ENCODE assay signal across 9 cellular contexts in the genomic region with DNA sequence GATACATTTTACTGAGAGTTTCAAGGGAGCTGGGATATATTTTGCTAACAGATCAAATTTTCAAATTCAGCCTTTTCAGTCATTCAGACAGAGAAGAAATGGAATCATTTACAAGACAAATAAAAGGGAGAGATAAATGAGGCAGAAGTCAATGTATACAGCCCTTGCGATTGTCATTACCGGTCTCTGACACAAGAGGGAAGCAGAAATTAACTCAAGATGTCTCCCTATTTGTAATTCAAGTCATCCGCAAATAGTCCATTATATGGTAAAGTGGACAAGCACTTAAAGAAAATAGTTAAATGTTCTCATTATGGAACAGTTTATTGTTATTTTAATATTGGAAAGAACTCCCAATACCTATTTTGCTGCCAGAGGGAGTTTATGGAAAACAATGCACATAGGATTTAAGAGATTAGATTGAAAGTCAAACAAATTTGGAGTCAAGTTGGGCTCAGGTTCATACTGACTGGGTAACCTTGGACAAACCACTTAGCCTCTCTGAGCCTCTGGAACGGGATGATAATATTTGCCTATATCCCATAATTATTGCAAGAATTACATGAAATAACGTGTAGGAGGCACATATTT.
DNase-seq lines count a peak whose midpoint lies in the region; ATAC-seq and TF ChIP-seq lines count a peak whose summit lies in the region.
"Had no signal": no experiment of that assay in that cellular context is flagged by ENCODE, and none has a peak within 500 bp of the region (broad histone marks: within the 10 kb centered on the region; RNA-seq: fewer than 3 reads in every experiment).

No MANE protein-coding gene starts in this region.

- no peak for TF ChIP-seq POLR2A in tibial nerve (IDR thresholded peaks at IDR 0.05)

- H2AFZ ChIP-seq in Karpas-422 (ENCODE audit: low read length): no peak overlapping the region

- in situ Hi-C loops in G401 (cut with HindIII; ENCODE audit: low sequenced_read_pairs): no loop called here

- H3K9me3 ChIP-seq in Karpas-422 (ENCODE audit: low read length) (no peaks in the 10 kb centered on the region), tibial nerve (no peaks in the 10 kb centered on the region)

- H3K4me2 ChIP-seq in Karpas-422 (ENCODE audit: low read depth, low read length, poor library complexity, severe bottlenecking): no peak overlapping the region

- DNase-seq in G401 (ENCODE audit: low spot score): peak; percentile 34
- peak; percentile 77 for DNase-seq in Karpas-422
- DNase-seq in WTC11 (ENCODE audit: low spot score): no peak
- peak; percentile 47 for DNase-seq in iPS-NIHi11 (ENCODE audit: low spot score)
- peak in 1 of 2 donors; percentile 43 for DNase-seq in tibial nerve (ENCODE audit: low spot score in 2 of 2)
- no peak for DNase-seq in activated naive CD8-positive, alpha-beta T cell treated with anti-CD3 and anti-CD28 coated beads for 36 hours
- DNase-seq in NCI-H2171 treated with DMSO at 0.1 percent for 48 hours (lab: John Stamatoyannopoulos, UW): no peak

- H3K79me2 ChIP-seq in Karpas-422 (ENCODE audit: low read length): no peaks in the 10 kb centered on the region

- peaks cover 4% of the 10 kb centered on the region for H3K4me1 Mint-ChIP-seq in WTC11
- peaks cover 17% of the 10 kb centered on the region for H3K4me1 Mint-ChIP-seq in activated naive CD8-positive, alpha-beta T cell treated with anti-CD3 and anti-CD28 coated beads for 36 hours

- H3K27me3 ChIP-seq in Karpas-422 (ENCODE audit: low read length) (no peaks in the 10 kb centered on the region), tibial nerve (peaks cover 0 to 7% of the 10 kb centered on the region in 2 donors)

- no peaks in the 10 kb centered on the region for H4K20me1 ChIP-seq in Karpas-422 (ENCODE audit: insufficient read depth, low read depth, low read length)

- H3K9ac ChIP-seq in Karpas-422 (ENCODE audit: low read length): no peak overlapping the region

- H3K4me1 ChIP-seq in Karpas-422 (ENCODE audit: low read length): peaks cover 4% of the 10 kb centered on the region; the same call in 1 of the 2 replicates
- H3K4me1 ChIP-seq in tibial nerve: no peaks in the 10 kb centered on the region

- CTCF ChIA-PET in WTC11 (lab: Charles Lee): interaction anchor here (0.9 kb wide), 1 partner anchor 113 kb away, joined by 3 read pairs; no protein-coding TSS in a partner anchor

- no peak overlapping the region for H3K4me3 Mint-ChIP-seq in WTC11
- no peak overlapping the region for H3K4me3 Mint-ChIP-seq in activated naive CD8-positive, alpha-beta T cell treated with anti-CD3 and anti-CD28 coated beads for 36 hours

- 29 to 35% methylated on average over 5 of the region's 5 CpGs for WGBS in tibial nerve, 2 donors

- no peaks in the 10 kb centered on the region for H3K27me3 Mint-ChIP-seq in WTC11 (ENCODE audit: low read depth)
- no peaks in the 10 kb centered on the region for H3K27me3 Mint-ChIP-seq in activated naive CD8-positive, alpha-beta T cell treated with anti-CD3 and anti-CD28 coated beads for 36 hours

- peaks cover 9% of the 10 kb centered on the region for H3K9me3 Mint-ChIP-seq in WTC11
- H3K9me3 Mint-ChIP-seq in activated naive CD8-positive, alpha-beta T cell treated with anti-CD3 and anti-CD28 coated beads for 36 hours: peaks cover 1% of the 10 kb centered on the region

- H3K4me3 ChIP-seq in Karpas-422 (ENCODE audit: low read length): no peak overlapping the region
- H3K4me3 ChIP-seq in tibial nerve: no peak overlapping the region
- H3K4me3 ChIP-seq: skin epidermis had no signal

- no peak overlapping the region for H3K27ac Mint-ChIP-seq in WTC11
- no peak overlapping the region for H3K27ac Mint-ChIP-seq in activated naive CD8-positive, alpha-beta T cell treated with anti-CD3 and anti-CD28 coated beads for 36 hours

- TF ChIP-seq EP300 in tibial nerve (IDR thresholded peaks at IDR 0.05): no peak

- no peak overlapping the region for H3K27ac ChIP-seq in Karpas-422 (ENCODE audit: low read length)
- H3K27ac ChIP-seq in tibial nerve: no peak overlapping the region
- H3K27ac ChIP-seq: skin epidermis had no signal

- no peaks in the 10 kb centered on the region for H3K36me3 Mint-ChIP-seq in WTC11
- no peaks in the 10 kb centered on the region for H3K36me3 Mint-ChIP-seq in activated naive CD8-positive, alpha-beta T cell treated with anti-CD3 and anti-CD28 coated beads for 36 hours

- TF ChIP-seq CTCF in WTC11 (IDR thresholded peaks at IDR 0.05): peak; percentile 67
- peak; percentile 30 to 63 (median 54) for TF ChIP-seq CTCF in tibial nerve (IDR thresholded peaks at IDR 0.05)

- ATAC-seq in WTC11: peak; percentile 74
- ATAC-seq in HG02678 (IDR thresholded peaks at IDR 0.05; ENCODE audit: unreplicated experiment): no peak

- POLR2A ChIA-PET in WTC11 (lab: Charles Lee): no interaction called here

- H3K9me2 ChIP-seq in Karpas-422 (replicated peaks; ENCODE audit: insufficient read depth, low read length): no peaks in the 10 kb centered on the region

- H3K36me3 ChIP-seq in Karpas-422 (ENCODE audit: insufficient read depth, low read length): no peaks in the 10 kb centered on the region
- H3K36me3 ChIP-seq in tibial nerve: no peaks in the 10 kb centered on the region

TF ChIP-seq in WTC11, 78 proteins besides CTCF, POLR2A, EP300 and RAD21:
- TF ChIP-seq, protein P1, sequence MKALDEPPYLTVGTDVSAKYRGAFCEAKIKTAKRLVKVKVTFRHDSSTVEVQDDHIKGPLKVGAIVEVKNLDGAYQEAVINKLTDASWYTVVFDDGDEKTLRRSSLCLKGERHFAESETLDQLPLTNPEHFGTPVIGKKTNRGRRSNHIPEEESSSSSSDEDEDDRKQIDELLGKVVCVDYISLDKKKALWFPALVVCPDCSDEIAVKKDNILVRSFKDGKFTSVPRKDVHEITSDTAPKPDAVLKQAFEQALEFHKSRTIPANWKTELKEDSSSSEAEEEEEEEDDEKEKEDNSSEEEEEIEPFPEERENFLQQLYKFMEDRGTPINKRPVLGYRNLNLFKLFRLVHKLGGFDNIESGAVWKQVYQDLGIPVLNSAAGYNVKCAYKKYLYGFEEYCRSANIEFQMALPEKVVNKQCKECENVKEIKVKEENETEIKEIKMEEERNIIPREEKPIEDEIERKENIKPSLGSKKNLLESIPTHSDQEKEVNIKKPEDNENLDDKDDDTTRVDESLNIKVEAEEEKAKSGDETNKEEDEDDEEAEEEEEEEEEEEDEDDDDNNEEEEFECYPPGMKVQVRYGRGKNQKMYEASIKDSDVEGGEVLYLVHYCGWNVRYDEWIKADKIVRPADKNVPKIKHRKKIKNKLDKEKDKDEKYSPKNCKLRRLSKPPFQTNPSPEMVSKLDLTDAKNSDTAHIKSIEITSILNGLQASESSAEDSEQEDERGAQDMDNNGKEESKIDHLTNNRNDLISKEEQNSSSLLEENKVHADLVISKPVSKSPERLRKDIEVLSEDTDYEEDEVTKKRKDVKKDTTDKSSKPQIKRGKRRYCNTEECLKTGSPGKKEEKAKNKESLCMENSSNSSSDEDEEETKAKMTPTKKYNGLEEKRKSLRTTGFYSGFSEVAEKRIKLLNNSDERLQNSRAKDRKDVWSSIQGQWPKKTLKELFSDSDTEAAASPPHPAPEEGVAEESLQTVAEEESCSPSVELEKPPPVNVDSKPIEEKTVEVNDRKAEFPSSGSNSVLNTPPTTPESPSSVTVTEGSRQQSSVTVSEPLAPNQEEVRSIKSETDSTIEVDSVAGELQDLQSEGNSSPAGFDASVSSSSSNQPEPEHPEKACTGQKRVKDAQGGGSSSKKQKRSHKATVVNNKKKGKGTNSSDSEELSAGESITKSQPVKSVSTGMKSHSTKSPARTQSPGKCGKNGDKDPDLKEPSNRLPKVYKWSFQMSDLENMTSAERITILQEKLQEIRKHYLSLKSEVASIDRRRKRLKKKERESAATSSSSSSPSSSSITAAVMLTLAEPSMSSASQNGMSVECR (CRISPR knock-in tag; IDR thresholded peaks at IDR 0.05; ENCODE audit: borderline replicate concordance): no peak
- TF ChIP-seq, protein P2, sequence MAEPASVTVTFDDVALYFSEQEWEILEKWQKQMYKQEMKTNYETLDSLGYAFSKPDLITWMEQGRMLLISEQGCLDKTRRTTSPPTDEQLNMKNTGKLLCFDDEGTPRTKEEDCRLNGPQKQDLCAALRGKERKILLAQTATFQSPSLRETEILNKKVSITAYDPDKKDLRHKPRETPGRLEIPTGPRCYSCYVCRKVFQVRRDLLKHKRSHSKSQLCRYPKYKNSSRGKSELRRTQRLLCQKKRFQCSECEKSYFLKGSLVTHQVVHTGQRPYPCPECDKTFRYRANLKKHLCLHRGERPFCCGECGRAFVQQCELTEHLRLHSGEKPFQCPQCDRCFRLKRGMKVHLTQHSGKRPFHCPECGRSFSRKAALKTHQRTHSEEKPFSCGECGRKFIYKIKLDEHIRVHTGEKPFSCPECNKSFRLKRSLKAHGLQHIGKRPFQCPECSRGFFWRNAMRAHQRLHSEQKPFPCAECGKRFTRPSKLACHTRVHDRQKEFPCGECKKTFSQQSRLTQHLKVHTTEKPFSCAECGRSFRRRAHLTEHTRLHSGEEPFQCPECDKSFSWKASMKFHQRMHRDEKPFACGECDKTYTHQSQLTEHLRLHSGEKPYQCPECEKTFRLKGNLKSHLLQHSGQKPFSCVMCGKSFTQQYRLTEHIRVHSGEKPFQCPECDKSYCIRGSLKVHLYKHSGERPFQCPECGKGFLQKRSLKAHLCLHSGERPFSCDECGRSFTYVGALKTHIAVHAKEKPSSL (CRISPR knock-in tag; conservative IDR thresholded peaks at IDR 0.05): no peak
- TF ChIP-seq FOXP1 (CRISPR knock-in tag; IDR thresholded peaks at IDR 0.05; ENCODE audit: borderline replicate concordance): no peak
- no peak for TF ChIP-seq ZNF219 (CRISPR knock-in tag; IDR thresholded peaks at IDR 0.05; ENCODE audit: borderline replicate concordance)

Comparison
In these comparisons a context has a peak if more than half of its experiments do, and no peak if none do; other contexts are left out.
1. DNase-seq: peak in G401 (single experiment), Karpas-422 (single experiment) and iPS-NIHi11 (single experiment); none in WTC11 (single experiment), activated naive CD8-positive, alpha-beta T cell treated with anti-CD3 and anti-CD28 coated beads for 36 hours (single experiment) and NCI-H2171 treated with DMSO at 0.1 percent for 48 hours (single experiment).